19 cellular contexts compared by ENCODE assay signal in the genomic region with DNA sequence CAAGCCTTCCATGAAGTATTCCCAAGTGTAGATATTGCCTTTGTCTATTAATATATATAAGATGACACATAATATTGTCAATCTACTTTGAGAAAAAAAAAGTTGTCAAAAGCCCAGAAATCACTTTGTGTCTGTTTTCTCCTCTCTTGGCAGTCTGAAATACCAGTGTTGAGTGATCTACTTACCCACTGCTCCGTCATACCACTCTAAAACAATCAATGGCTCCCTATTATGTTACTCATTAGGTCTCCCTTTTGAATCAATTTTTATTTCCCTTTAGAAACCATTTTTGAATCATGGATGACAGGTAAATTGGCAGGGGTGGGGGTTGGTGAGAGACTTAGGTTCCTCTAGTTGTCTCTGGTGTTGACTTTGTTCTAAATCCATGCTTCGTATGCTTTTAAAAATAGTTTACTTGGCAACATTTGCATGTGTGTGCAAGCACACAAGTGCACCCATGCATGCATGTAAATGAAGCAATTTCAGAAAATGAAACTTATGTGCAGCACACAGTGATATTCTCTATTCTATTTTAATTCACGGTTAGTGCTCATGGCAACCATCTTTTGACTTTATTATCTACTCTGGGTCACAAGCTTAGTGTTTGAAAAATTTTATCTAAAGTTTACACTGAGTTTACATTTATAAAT.
DNase-seq lines count a peak whose midpoint lies in the region; ATAC-seq and TF ChIP-seq lines count a peak whose summit lies in the region.
"Had no signal": no experiment of that assay in that cellular context is flagged by ENCODE, and none has a peak within 500 bp of the region (broad histone marks: within the 10 kb centered on the region; RNA-seq: fewer than 3 reads in every experiment).

No MANE protein-coding gene starts in this region.

- ATAC-seq in GM18498 (IDR thresholded peaks at IDR 0.05; ENCODE audit: unreplicated experiment): peak; percentile 84
- ATAC-seq in GM19328 (IDR thresholded peaks at IDR 0.05; ENCODE audit: unreplicated experiment): peak; percentile 76
- ATAC-seq in HG02610 (IDR thresholded peaks at IDR 0.05; ENCODE audit: unreplicated experiment): peak; percentile 65
- peak; percentile 60 for ATAC-seq in HG03439 (IDR thresholded peaks at IDR 0.05; ENCODE audit: unreplicated experiment)
- ATAC-seq in T-cell (replicated peaks in 1 of 4): no peak
- ATAC-seq: activated CD4-positive, alpha-beta T cell treated with anti-CD3 and anti-CD28 coated beads for 36 hours; stimulated activated naive CD8-positive, alpha-beta T cell treated with anti-CD3 and anti-CD28 coated beads, Interleukin-15, amount 100 ng/mL, for 72 hours had no signal

- no peaks in the 10 kb centered on the region for H3K27me3 ChIP-seq in neural progenitor cell
- H3K27me3 ChIP-seq: uterus had no signal

- TF ChIP-seq CTCF in neural progenitor cell (IDR thresholded peaks at IDR 0.05) (no peak), Calu3 (IDR thresholded peaks at IDR 0.05; ENCODE audit: unreplicated experiment) (no peak)

- no peak overlapping the region for H3K27ac ChIP-seq in neural progenitor cell
- H3K27ac ChIP-seq: prostate gland, uterus had no signal

- H3K36me3 Mint-ChIP-seq in T-cell (no peaks in the 10 kb centered on the region), neural progenitor cell (no peaks in the 10 kb centered on the region), Calu3 (ENCODE audit: insufficient read depth, unreplicated experiment) (no peaks in the 10 kb centered on the region)

- no peaks in the 10 kb centered on the region for H3K79me2 ChIP-seq in neural progenitor cell (ENCODE audit: low read depth)

- H3F3A ChIP-seq in neural progenitor cell (ENCODE audit: low read depth): no peaks in the 10 kb centered on the region

- no peak overlapping the region for H3K4me3 ChIP-seq in neural progenitor cell
- H3K4me3 ChIP-seq: prostate gland, uterus had no signal

- H3K9me3 ChIP-seq in neural progenitor cell (ENCODE audit: low read depth): no peaks in the 10 kb centered on the region
- H3K9me3 ChIP-seq: prostate gland, uterus had no signal

- H4K20me1 ChIP-seq in neural progenitor cell (ENCODE audit: low read depth): no peaks in the 10 kb centered on the region

- no peaks in the 10 kb centered on the region for H3K4me1 ChIP-seq in neural progenitor cell
- H3K4me1 ChIP-seq: prostate gland, uterus had no signal

- POLR2A ChIA-PET in T-cell (lab: Charles Lee): no interaction called here

- no peaks in the 10 kb centered on the region for H3K36me3 ChIP-seq in neural progenitor cell
- H3K36me3 ChIP-seq: prostate gland, uterus had no signal

- no peak overlapping the region for H3K4me3 Mint-ChIP-seq in T-cell
- no peak overlapping the region for H3K4me3 Mint-ChIP-seq in neural progenitor cell
- H3K4me3 Mint-ChIP-seq in Calu3 (ENCODE audit: low read depth, unreplicated experiment): no peak overlapping the region
- H3K4me3 Mint-ChIP-seq: activated CD4-positive, alpha-beta T cell treated with anti-CD3 and anti-CD28 coated beads for 36 hours; stimulated activated naive CD8-positive, alpha-beta T cell treated with anti-CD3 and anti-CD28 coated beads, Interleukin-15, amount 100 ng/mL, for 72 hours had no signal

- H3K9me3 Mint-ChIP-seq in T-cell (no peaks in the 10 kb centered on the region), neural progenitor cell (no peaks in the 10 kb centered on the region), Calu3 (ENCODE audit: low read depth, unreplicated experiment) (no peaks in the 10 kb centered on the region)
- H3K9me3 Mint-ChIP-seq: stimulated activated naive CD8-positive, alpha-beta T cell treated with anti-CD3 and anti-CD28 coated beads, Interleukin-15, amount 100 ng/mL, for 72 hours had no signal

- DNase-seq in COLO668 (lab: John Stamatoyannopoulos, UW; ENCODE audit: unreplicated experiment) (no peak), T-cell (no peak), neural progenitor cell (ENCODE audit: low spot score) (no peak), Calu3 (no peak)
- DNase-seq: activated CD4-positive, alpha-beta T cell treated with anti-CD3 and anti-CD28 coated beads for 36 hours; activated CD8-positive, alpha-beta memory T cell treated with anti-CD3 and anti-CD28 coated beads, Interleukin-2, amount 50 U/mL, for 4 hours; activated naive CD4-positive, alpha-beta T cell treated with anti-CD3 and anti-CD28 coated beads, Interleukin-2, amount 50 U/mL, for 16 hours; cortex of kidney; NCI-H1436 treated with DMSO at 0.1 percent for 48 hours; NCI-H446 treated with DMSO at 0.1 percent for 48 hours; SHP77; stimulated activated naive CD8-positive, alpha-beta T cell treated with anti-CD3 and anti-CD28 coated beads, Interleukin-15, amount 100 ng/mL, for 72 hours; T-helper 9 cell; uterus had no signal

- intact Hi-C loops in Calu3 (cut with micrococcal nuclease; ENCODE audit: unreplicated experiment): no loop called here

- H2AFZ ChIP-seq in neural progenitor cell (replicated peaks): no peak overlapping the region

- no peak overlapping the region for H3K9ac ChIP-seq in neural progenitor cell

- H3K27me3 Mint-ChIP-seq in T-cell (no peaks in the 10 kb centered on the region), neural progenitor cell (ENCODE audit: insufficient read depth, low read depth) (peaks cover under 1% of the 10 kb centered on the region), Calu3 (ENCODE audit: unreplicated experiment) (peaks cover 21% of the 10 kb centered on the region)
- H3K27me3 Mint-ChIP-seq: activated CD4-positive, alpha-beta T cell treated with anti-CD3 and anti-CD28 coated beads for 36 hours; stimulated activated naive CD8-positive, alpha-beta T cell treated with anti-CD3 and anti-CD28 coated beads, Interleukin-15, amount 100 ng/mL, for 72 hours had no signal

- CTCF ChIA-PET in T-cell (lab: Charles Lee): no interaction called here
- CTCF ChIA-PET in Calu3 (lab: Charles Lee): no interaction called here

- no peaks in the 10 kb centered on the region for H3K4me1 Mint-ChIP-seq in T-cell
- H3K4me1 Mint-ChIP-seq in neural progenitor cell: no peaks in the 10 kb centered on the region
- H3K4me1 Mint-ChIP-seq in Calu3 (ENCODE audit: low read depth, unreplicated experiment): no peaks in the 10 kb centered on the region
- H3K4me1 Mint-ChIP-seq: stimulated activated naive CD8-positive, alpha-beta T cell treated with anti-CD3 and anti-CD28 coated beads, Interleukin-15, amount 100 ng/mL, for 72 hours had no signal

- no peak overlapping the region for H3K27ac Mint-ChIP-seq in T-cell
- H3K27ac Mint-ChIP-seq in neural progenitor cell: no peak overlapping the region
- H3K27ac Mint-ChIP-seq in Calu3 (ENCODE audit: unreplicated experiment): no peak overlapping the region
- H3K27ac Mint-ChIP-seq: activated CD4-positive, alpha-beta T cell treated with anti-CD3 and anti-CD28 coated beads for 36 hours; stimulated activated naive CD8-positive, alpha-beta T cell treated with anti-CD3 and anti-CD28 coated beads, Interleukin-15, amount 100 ng/mL, for 72 hours had no signal

- BruUV-seq in Calu3 (replicated peaks; lab: Mats Ljungman, UMichigan): no TSS peak

- H3K4me2 ChIP-seq in neural progenitor cell: no peak overlapping the region

Comparison
In these comparisons a context has a peak if more than half of its experiments do, and no peak if none do; other contexts are left out.
1. ATAC-seq: peak in GM18498 (single experiment), GM19328 (single experiment), HG02610 (single experiment) and HG03439 (single experiment); none in T-cell (0 of 4).